Comparison of ENCODE assay signal across 1 cellular context in genomic region chr16:85334718-85335583, GRCh38.
TF ChIP-seq lines count a peak whose summit lies in the region.

No MANE protein-coding gene starts in this region.

TF ChIP-seq in K562, 482 proteins besides CTCF, POLR2A, EP300 and RAD21 (continued from another document and continues in another):
- TF ChIP-seq CBX5 (IDR thresholded peaks at IDR 0.05; ENCODE audit: borderline replicate concordance, low read depth), result no peak
- peak in 1 of 2 experiments; percentile 71; a peak in 2 of 4 replicates for TF ChIP-seq HDAC1 (IDR thresholded peaks at IDR 0.05)
- no peak for TF ChIP-seq TCF7L2 (IDR thresholded peaks at IDR 0.05; ENCODE audit: low read depth, low read length)
- no peak for TF ChIP-seq SIN3B (IDR thresholded peaks at IDR 0.05; ENCODE audit: low read depth)
- TF ChIP-seq ETV1 (tag; conservative IDR thresholded peaks at IDR 0.05; ENCODE audit: low read depth), result peak; percentile 87
- TF ChIP-seq TARDBP (IDR thresholded peaks at IDR 0.05), result no peak
- no peak; the same call in 1 of the 2 replicates for TF ChIP-seq SMC3 (conservative IDR thresholded peaks at IDR 0.05; ENCODE audit: insufficient read depth, low read depth, low read length)
- TF ChIP-seq GATA2 (CRISPR knock-in tag; IDR thresholded peaks at IDR 0.05), result peak; percentile 80
- no peak for TF ChIP-seq MTA3 (IDR thresholded peaks at IDR 0.05; ENCODE audit: borderline replicate concordance)
- no peak for TF ChIP-seq ZNF124 (CRISPR knock-in tag; IDR thresholded peaks at IDR 0.05)
- peak; percentile 80; the same call in 1 of the 2 replicates for TF ChIP-seq HNRNPL (IDR thresholded peaks at IDR 0.05; ENCODE audit: low read depth, low read length)
- TF ChIP-seq GTF2F1 (IDR thresholded peaks at IDR 0.05; ENCODE audit: low read depth, low read length), result no peak
- no peak for TF ChIP-seq ZNF121 (CRISPR knock-in tag; conservative IDR thresholded peaks at IDR 0.05)
- no peak for TF ChIP-seq SIRT6 (IDR thresholded peaks at IDR 0.05; ENCODE audit: low read depth, low read length)
- no peak for TF ChIP-seq GTF2A2 (tag; IDR thresholded peaks at IDR 0.05)
- TF ChIP-seq CHD7 (IDR thresholded peaks at IDR 0.05; ENCODE audit: low read depth, low read length), result no peak
- no peak for TF ChIP-seq MXD1 (CRISPR knock-in tag; IDR thresholded peaks at IDR 0.05; ENCODE audit: borderline replicate concordance, poor library complexity, severe bottlenecking)
- no peak for TF ChIP-seq MCM3 (IDR thresholded peaks at IDR 0.05)
- peak; percentile 12; the same call in 1 of the 2 replicates for TF ChIP-seq ZBTB12 (CRISPR knock-in tag; IDR thresholded peaks at IDR 0.05)
- TF ChIP-seq NR3C1 (CRISPR knock-in tag; IDR thresholded peaks at IDR 0.05), result no peak
- peak; percentile 63 for TF ChIP-seq CCNT2 (IDR thresholded peaks at IDR 0.05; ENCODE audit: borderline replicate concordance, extremely low read depth, insufficient read length, low read depth, low read length)
- peak; percentile 41; the same call in 1 of the 2 replicates for TF ChIP-seq PHF8 (IDR thresholded peaks at IDR 0.05; ENCODE audit: borderline replicate concordance, low read length)
- no peak for TF ChIP-seq STAG1 (CRISPR knock-in tag; IDR thresholded peaks at IDR 0.05; ENCODE audit: borderline replicate concordance)
- TF ChIP-seq SAFB (IDR thresholded peaks at IDR 0.05; ENCODE audit: borderline replicate concordance, low read depth, low read length), result no peak
- no peak for TF ChIP-seq WHSC1 (IDR thresholded peaks at IDR 0.05; ENCODE audit: low read length)
- TF ChIP-seq, protein P1, sequence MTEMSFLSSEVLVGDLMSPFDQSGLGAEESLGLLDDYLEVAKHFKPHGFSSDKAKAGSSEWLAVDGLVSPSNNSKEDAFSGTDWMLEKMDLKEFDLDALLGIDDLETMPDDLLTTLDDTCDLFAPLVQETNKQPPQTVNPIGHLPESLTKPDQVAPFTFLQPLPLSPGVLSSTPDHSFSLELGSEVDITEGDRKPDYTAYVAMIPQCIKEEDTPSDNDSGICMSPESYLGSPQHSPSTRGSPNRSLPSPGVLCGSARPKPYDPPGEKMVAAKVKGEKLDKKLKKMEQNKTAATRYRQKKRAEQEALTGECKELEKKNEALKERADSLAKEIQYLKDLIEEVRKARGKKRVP (CRISPR knock-in tag; IDR thresholded peaks at IDR 0.05), result peak; percentile 44; the same call in 1 of the 2 replicates
- TF ChIP-seq HOXB6 (CRISPR knock-in tag; IDR thresholded peaks at IDR 0.05; ENCODE audit: borderline replicate concordance), result no peak
- peak; percentile 80 for TF ChIP-seq VEZF1 (CRISPR knock-in tag; IDR thresholded peaks at IDR 0.05)
- no peak for TF ChIP-seq ETS2 (tag; IDR thresholded peaks at IDR 0.05; ENCODE audit: borderline replicate concordance, poor library complexity, severe bottlenecking)
- TF ChIP-seq ZNF280B (CRISPR knock-in tag; IDR thresholded peaks at IDR 0.05), result no peak
- TF ChIP-seq BRF2 (IDR thresholded peaks at IDR 0.05; ENCODE audit: borderline replicate concordance, insufficient read depth, insufficient read length), result no peak
- TF ChIP-seq, protein P2, sequence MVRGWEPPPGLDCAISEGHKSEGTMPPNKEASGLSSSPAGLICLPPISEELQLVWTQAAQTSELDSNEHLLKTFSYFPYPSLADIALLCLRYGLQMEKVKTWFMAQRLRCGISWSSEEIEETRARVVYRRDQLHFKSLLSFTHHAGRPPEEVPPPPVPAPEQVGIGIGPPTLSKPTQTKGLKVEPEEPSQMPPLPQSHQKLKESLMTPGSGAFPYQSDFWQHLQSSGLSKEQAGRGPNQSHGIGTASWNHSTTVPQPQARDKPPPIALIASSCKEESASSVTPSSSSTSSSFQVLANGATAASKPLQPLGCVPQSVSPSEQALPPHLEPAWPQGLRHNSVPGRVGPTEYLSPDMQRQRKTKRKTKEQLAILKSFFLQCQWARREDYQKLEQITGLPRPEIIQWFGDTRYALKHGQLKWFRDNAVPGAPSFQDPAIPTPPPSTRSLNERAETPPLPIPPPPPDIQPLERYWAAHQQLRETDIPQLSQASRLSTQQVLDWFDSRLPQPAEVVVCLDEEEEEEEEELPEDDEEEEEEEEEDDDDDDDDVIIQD (CRISPR knock-in tag; IDR thresholded peaks at IDR 0.05), result no peak
- no peak for TF ChIP-seq ZNF717 (CRISPR knock-in tag; IDR thresholded peaks at IDR 0.05)
- TF ChIP-seq ZNF436 (CRISPR knock-in tag; IDR thresholded peaks at IDR 0.05), result no peak
- TF ChIP-seq, protein P3, sequence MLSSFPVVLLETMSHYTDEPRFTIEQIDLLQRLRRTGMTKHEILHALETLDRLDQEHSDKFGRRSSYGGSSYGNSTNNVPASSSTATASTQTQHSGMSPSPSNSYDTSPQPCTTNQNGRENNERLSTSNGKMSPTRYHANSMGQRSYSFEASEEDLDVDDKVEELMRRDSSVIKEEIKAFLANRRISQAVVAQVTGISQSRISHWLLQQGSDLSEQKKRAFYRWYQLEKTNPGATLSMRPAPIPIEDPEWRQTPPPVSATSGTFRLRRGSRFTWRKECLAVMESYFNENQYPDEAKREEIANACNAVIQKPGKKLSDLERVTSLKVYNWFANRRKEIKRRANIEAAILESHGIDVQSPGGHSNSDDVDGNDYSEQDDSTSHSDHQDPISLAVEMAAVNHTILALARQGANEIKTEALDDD (IDR thresholded peaks at IDR 0.05), result no peak
- TF ChIP-seq EGR1 (conservative IDR thresholded peaks at IDR 0.05), result peak; percentile 84
- TF ChIP-seq ZNF766 (CRISPR knock-in tag; conservative IDR thresholded peaks at IDR 0.05), result peak; percentile 91
- TF ChIP-seq SMAD1 (IDR thresholded peaks at IDR 0.05; ENCODE audit: low read depth, low read length, partially characterized antibody), result no peak
- TF ChIP-seq NFIX (CRISPR knock-in tag; IDR thresholded peaks at IDR 0.05; ENCODE audit: low read depth), result no peak
- TF ChIP-seq POLR2AphosphoS5 (IDR thresholded peaks at IDR 0.05; ENCODE audit: control insufficient read depth, insufficient read depth, low read depth, low read length), result no peak
- TF ChIP-seq ZNF3 (CRISPR knock-in tag; IDR thresholded peaks at IDR 0.05), result no peak
- peak; percentile 65 for TF ChIP-seq GATAD2A (IDR thresholded peaks at IDR 0.05)
